ENCODE assay signal across 32 cellular contexts in the genomic region with DNA sequence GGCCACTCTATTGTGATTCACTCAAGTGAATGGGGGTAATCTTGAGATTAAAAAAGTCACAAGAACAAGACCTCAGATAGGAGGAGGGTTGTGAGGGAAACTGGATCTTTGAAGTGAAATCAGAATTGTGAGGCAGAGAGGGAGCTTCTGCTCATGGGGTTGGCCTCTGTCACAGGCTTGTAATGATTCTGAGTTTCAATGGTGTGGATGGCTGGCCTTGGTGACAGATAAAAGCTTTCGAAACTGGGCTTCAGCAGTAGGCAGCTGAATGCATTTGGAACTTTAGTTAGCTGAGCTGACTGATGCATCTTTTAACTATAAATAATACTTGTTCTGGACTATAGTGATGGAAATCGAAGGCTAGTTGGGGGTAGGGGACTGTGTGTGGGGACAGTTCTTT. TPM values are rescaled to one million over a fixed set of nuclear protein-coding genes. Genes with fewer than 3 reads are reported as not detected.
"Had no signal": no experiment of that assay in that cellular context is flagged by ENCODE, and none has a peak within 500 bp of the region (broad histone marks: within the 10 kb centered on the region; RNA-seq: fewer than 3 reads in every experiment).

No MANE protein-coding gene starts in this region.

- H3K36me3 ChIP-seq: Peyer's patch, SJSA1 had no signal

- FAIRE-seq: colon, TTC549 had no signal

- DNase-seq: activated B cell treated with CpG ODN at 0.5 μM for 24 hours; activated CD4-positive, alpha-beta memory T cell treated with anti-CD3 and anti-CD28 coated beads, Interleukin-2, amount 10 ng/mL, durations not matched to agents 7 days and 5 days; activated CD4-positive, alpha-beta T cell treated with anti-CD3 and anti-CD28 coated beads for 1 hour; activated CD4-positive, alpha-beta T cell treated with anti-CD3 and anti-CD28 coated beads, Interleukin-2, amount 50 U/mL, for 1 hour; activated gamma-delta T cell; activated naive CD4-positive, alpha-beta T cell treated with anti-CD3 and anti-CD28 coated beads, Interleukin-2, amount 10 ng/mL, durations not matched to agents 7 days and 5 days; activated naive CD8-positive, alpha-beta T cell treated with anti-CD3 and anti-CD28 coated beads for 36 hours; activated T-cell treated with anti-CD3 and anti-CD28 coated beads for 4 hours; activated T-cell treated with anti-CD3 and anti-CD28 coated beads, Interleukin-2, amount 50 U/mL, for 48 hours; anterior cingulate cortex; cerebellar nuclear complex; Kasumi-1; NCI-H1105; NCI-H1436; NCI-H1694 treated with DMSO at 0.1 percent for 48 hours; NCI-H2029 treated with DMSO at 0.1 percent for 48 hours; NCI-H345; NCI-H510A; NCI-H526 treated with DMSO at 0.1 percent for 48 hours; NCI-H82; Peyer's patch; Right ventricle myocardium superior; T-helper 17 cell; T-helper 9 cell had no signal

- ATAC-seq: activated T-helper 17 cell treated with anti-CD3 and anti-CD28 coated beads, Interleukin-2, amount 50 U/mL, for 72 hours; T-helper 17 cell had no signal

- H3K9me3 ChIP-seq: Peyer's patch, SJSA1 had no signal

- H3K27ac ChIP-seq: Peyer's patch, RWPE1, SJSA1 had no signal

- H3K4me1 ChIP-seq: Peyer's patch, SJSA1 had no signal

- H3K4me3 ChIP-seq: Peyer's patch, SJSA1 had no signal

- H3K27me3 ChIP-seq: Peyer's patch, SJSA1 had no signal

RNA-seq across cellular contexts. Expression of gene TAS2R60, which starts 12.2 kb away (rescaled TPM):
- total RNA-seq: activated B cell treated with CpG ODN at 0.5 μM for 24 hours; activated CD4-positive, alpha-beta memory T cell treated with anti-CD3 and anti-CD28 coated beads, Interleukin-2, amount 10 ng/mL, durations not matched to agents 7 days and 5 days; activated CD8-positive, alpha-beta memory T cell treated with anti-CD3 and anti-CD28 coated beads for 36 hours; activated naive CD8-positive, alpha-beta T cell treated with anti-CD3 and anti-CD28 coated beads for 36 hours; activated T-helper 17 cell treated with anti-CD3 and anti-CD28 coated beads, Interleukin-2, amount 50 U/mL, for 72 hours; cardiac septum; Right ventricle myocardium superior; SJSA1 had no signal
- polyA plus RNA-seq: adipose tissue had no signal

RNA-seq across cellular contexts. Expression of gene TAS2R41, which starts 22.2 kb away (rescaled TPM):
- total RNA-seq: activated B cell treated with CpG ODN at 0.5 μM for 24 hours; activated CD4-positive, alpha-beta memory T cell treated with anti-CD3 and anti-CD28 coated beads, Interleukin-2, amount 10 ng/mL, durations not matched to agents 7 days and 5 days; activated CD8-positive, alpha-beta memory T cell treated with anti-CD3 and anti-CD28 coated beads for 36 hours; activated naive CD8-positive, alpha-beta T cell treated with anti-CD3 and anti-CD28 coated beads for 36 hours; activated T-helper 17 cell treated with anti-CD3 and anti-CD28 coated beads, Interleukin-2, amount 50 U/mL, for 72 hours; cardiac septum; Peyer's patch; Right ventricle myocardium superior; SJSA1 had no signal
- polyA plus RNA-seq: adipose tissue had no signal

RNA-seq across cellular contexts. Expression of gene EPHA1, which starts 46.8 kb away (rescaled TPM):
- total RNA-seq: activated B cell treated with CpG ODN at 0.5 μM for 24 hours, cardiac septum, SJSA1 had no signal
